In the genomic region with DNA sequence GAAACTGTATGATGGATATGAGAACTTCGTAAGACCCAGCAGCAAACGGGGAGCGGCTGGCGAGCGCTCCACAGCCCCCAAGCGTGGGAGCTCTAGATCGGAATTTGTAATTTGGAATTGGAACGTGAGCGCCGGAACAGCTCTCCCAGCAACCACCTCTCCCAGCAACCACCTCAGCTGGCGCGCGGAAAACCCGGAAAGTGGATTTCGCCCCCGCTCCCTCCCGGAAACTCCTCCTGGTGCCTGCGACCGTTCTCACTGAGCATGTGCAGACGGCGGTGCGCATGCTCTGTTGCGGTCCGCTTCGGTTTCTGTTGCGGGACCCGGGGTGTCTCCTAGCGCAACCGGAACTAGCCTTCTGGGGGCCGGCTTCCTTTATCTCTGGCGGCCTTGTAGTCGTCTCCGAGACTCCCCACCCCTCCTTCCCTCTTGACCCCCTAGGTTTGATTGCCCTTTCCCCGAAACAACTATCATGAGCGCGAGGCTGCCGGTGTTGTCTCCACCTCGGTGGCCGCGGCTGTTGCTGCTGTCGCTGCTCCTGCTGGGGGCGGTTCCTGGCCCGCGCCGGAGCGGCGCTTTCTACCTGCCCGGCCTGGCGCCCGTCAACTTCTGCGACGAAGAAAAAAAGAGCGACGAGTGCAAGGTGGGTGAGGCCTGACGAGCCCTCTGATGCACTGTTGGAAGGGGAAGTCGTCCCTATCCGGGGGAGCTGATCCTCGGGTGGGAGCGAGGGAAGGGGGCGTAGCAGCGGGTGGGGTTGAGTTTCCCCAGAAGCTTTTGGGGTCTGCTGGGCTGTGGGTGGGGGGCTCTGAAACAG, we compare ENCODE assay signal across 1 cellular context.
TF ChIP-seq lines count a peak whose summit lies in the region.

Gene TM9SF2 (plus strand): TSS at position 338 of the 817 bp plus-strand sequence. CDS start 135 bp downstream, at position 473.

TF ChIP-seq in K562, 482 proteins besides CTCF, POLR2A, EP300 and RAD21 (continued from another document and continues in another):
- TF ChIP-seq PRDM10 (IDR thresholded peaks at IDR 0.05; ENCODE audit: partially characterized antibody): peak; percentile 57
- TF ChIP-seq NFATC3 (IDR thresholded peaks at IDR 0.05): no peak
- TF ChIP-seq EZH2 (IDR thresholded peaks at IDR 0.05; ENCODE audit: borderline replicate concordance, low read depth, low read length): no peak
- no peak for TF ChIP-seq SIX5 (IDR thresholded peaks at IDR 0.05; ENCODE audit: borderline replicate concordance in 1 of 2, insufficient read depth in 1 of 2, low read depth in 1 of 2, low read length in 2 of 2)
- TF ChIP-seq SMARCE1 (IDR thresholded peaks at IDR 0.05): no peak
- peak; percentile 49; the same call in 1 of the 2 replicates for TF ChIP-seq SOX6 (IDR thresholded peaks at IDR 0.05)
- no peak for TF ChIP-seq KLF16 (IDR thresholded peaks at IDR 0.05)
- TF ChIP-seq HMGN3 (IDR thresholded peaks at IDR 0.05; ENCODE audit: borderline replicate concordance, extremely low read depth, insufficient read length, low read depth, low read length): peak; percentile 42
- TF ChIP-seq ZNF589 (CRISPR knock-in tag; IDR thresholded peaks at IDR 0.05; ENCODE audit: low read depth): no peak
- no peak for TF ChIP-seq ZNF75A (CRISPR knock-in tag; IDR thresholded peaks at IDR 0.05)
- TF ChIP-seq ZNF280A (IDR thresholded peaks at IDR 0.05; ENCODE audit: low read depth, partially characterized antibody): no peak
- TF ChIP-seq MBD2 (IDR thresholded peaks at IDR 0.05; ENCODE audit: borderline replicate concordance, low read depth): no peak
- TF ChIP-seq ZNF263 (CRISPR knock-in tag; IDR thresholded peaks at IDR 0.05; ENCODE audit: borderline replicate concordance): no peak; the same call in 1 of the 2 replicates
- no peak for TF ChIP-seq PYGO2 (tag; IDR thresholded peaks at IDR 0.05)
- TF ChIP-seq, protein P1, sequence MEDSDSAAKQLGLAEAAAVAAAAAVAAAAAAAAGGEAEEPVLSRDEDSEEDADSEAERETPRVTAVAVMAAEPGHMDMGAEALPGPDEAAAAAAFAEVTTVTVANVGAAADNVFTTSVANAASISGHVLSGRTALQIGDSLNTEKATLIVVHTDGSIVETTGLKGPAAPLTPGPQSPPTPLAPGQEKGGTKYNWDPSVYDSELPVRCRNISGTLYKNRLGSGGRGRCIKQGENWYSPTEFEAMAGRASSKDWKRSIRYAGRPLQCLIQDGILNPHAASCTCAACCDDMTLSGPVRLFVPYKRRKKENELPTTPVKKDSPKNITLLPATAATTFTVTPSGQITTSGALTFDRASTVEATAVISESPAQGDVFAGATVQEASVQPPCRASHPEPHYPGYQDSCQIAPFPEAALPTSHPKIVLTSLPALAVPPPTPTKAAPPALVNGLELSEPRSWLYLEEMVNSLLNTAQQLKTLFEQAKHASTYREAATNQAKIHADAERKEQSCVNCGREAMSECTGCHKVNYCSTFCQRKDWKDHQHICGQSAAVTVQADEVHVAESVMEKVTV (CRISPR knock-in tag; IDR thresholded peaks at IDR 0.05): no peak
- TF ChIP-seq KDM4B (IDR thresholded peaks at IDR 0.05; ENCODE audit: borderline replicate concordance in 2 of 2, low read depth in 1 of 2): no peak
- peak; percentile 78; the same call in 1 of the 2 replicates for TF ChIP-seq TOE1 (IDR thresholded peaks at IDR 0.05; ENCODE audit: borderline replicate concordance)
- TF ChIP-seq TOE1 (CRISPR knock-in tag; IDR thresholded peaks at IDR 0.05; ENCODE audit: borderline replicate concordance, low read depth): no peak; the same call in 1 of the 2 replicates
- TF ChIP-seq, protein P2, sequence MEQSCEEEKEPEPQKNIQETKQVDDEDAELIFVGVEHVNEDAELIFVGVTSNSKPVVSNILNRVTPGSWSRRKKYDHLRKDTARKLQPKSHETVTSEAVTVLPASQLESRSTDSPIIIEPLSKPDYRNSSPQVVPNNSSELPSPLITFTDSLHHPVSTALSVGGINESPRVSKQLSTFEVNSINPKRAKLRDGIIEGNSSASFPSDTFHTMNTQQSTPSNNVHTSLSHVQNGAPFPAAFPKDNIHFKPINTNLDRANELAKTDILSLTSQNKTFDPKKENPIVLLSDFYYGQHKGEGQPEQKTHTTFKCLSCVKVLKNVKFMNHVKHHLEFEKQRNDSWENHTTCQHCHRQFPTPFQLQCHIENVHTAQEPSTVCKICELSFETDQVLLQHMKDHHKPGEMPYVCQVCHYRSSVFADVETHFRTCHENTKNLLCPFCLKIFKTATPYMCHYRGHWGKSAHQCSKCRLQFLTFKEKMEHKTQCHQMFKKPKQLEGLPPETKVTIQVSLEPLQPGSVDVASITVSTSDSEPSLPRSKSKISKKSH (CRISPR knock-in tag; IDR thresholded peaks at IDR 0.05): no peak
- TF ChIP-seq ZNF76 (CRISPR knock-in tag; IDR thresholded peaks at IDR 0.05; ENCODE audit: borderline replicate concordance): no peak
- TF ChIP-seq RB1 (IDR thresholded peaks at IDR 0.05; ENCODE audit: low read depth): peak; percentile 43; the same call in 1 of the 2 replicates
- peak; percentile 32; the same call in 1 of the 2 replicates for TF ChIP-seq POLR2AphosphoS5 (IDR thresholded peaks at IDR 0.05; ENCODE audit: control insufficient read depth, insufficient read depth, low read depth, low read length)
- TF ChIP-seq MCM7 (IDR thresholded peaks at IDR 0.05): no peak
- no peak for TF ChIP-seq SNRNP70 (optimal IDR thresholded peaks at IDR 0.05; ENCODE audit: low read depth, low read length)
- TF ChIP-seq TRIM24 (IDR thresholded peaks at IDR 0.05): no peak
- TF ChIP-seq FOXK1 (CRISPR knock-in tag; IDR thresholded peaks at IDR 0.05; ENCODE audit: borderline replicate concordance): peak; percentile 43; the same call in 1 of the 2 replicates
- TF ChIP-seq CHD4 (IDR thresholded peaks at IDR 0.05; ENCODE audit: insufficient read depth, insufficient replicate concordance, low read depth, low read length, poor library complexity, severe bottlenecking): no peak
- no peak for TF ChIP-seq FOXJ3 (CRISPR knock-in tag; IDR thresholded peaks at IDR 0.05)
- TF ChIP-seq NRF1 (conservative IDR thresholded peaks at IDR 0.05 in 1 of 2, IDR thresholded peaks at IDR 0.05 in 1 of 2): peak; percentile 96
- no peak for TF ChIP-seq CSDE1 (IDR thresholded peaks at IDR 0.05)
- no peak for TF ChIP-seq CBFA2T2 (conservative IDR thresholded peaks at IDR 0.05)
- TF ChIP-seq ATF1 (CRISPR knock-in tag; IDR thresholded peaks at IDR 0.05): no peak
- TF ChIP-seq ATF1 (tag; IDR thresholded peaks at IDR 0.05): peak; percentile 8
- no peak for TF ChIP-seq CEBPB (tag; IDR thresholded peaks at IDR 0.05)
- no peak for TF ChIP-seq HIVEP1 (CRISPR knock-in tag; IDR thresholded peaks at IDR 0.05)
- TF ChIP-seq TBL1XR1 (IDR thresholded peaks at IDR 0.05; ENCODE audit: low read length in 2 of 2): no peak
- peak; percentile 81 for TF ChIP-seq EP400 (IDR thresholded peaks at IDR 0.05)
- TF ChIP-seq NCOA1 (IDR thresholded peaks at IDR 0.05; ENCODE audit: low read depth): no peak; the same call in 1 of the 2 replicates
- TF ChIP-seq RBM39 (optimal IDR thresholded peaks at IDR 0.05; ENCODE audit: low read depth, low read length): no peak
- TF ChIP-seq ASH1L (IDR thresholded peaks at IDR 0.05; ENCODE audit: borderline replicate concordance, low read depth, partially characterized antibody): no peak
- no peak for TF ChIP-seq SAFB (IDR thresholded peaks at IDR 0.05; ENCODE audit: borderline replicate concordance, low read depth, low read length)
- TF ChIP-seq FUS (optimal IDR thresholded peaks at IDR 0.05; ENCODE audit: low read depth, low read length): no peak
- TF ChIP-seq, protein P3, sequence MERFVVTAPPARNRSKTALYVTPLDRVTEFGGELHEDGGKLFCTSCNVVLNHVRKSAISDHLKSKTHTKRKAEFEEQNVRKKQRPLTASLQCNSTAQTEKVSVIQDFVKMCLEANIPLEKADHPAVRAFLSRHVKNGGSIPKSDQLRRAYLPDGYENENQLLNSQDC (CRISPR knock-in tag; IDR thresholded peaks at IDR 0.05): no peak
- no peak for TF ChIP-seq ZNF217 (CRISPR knock-in tag; IDR thresholded peaks at IDR 0.05)
- TF ChIP-seq RFX5 (IDR thresholded peaks at IDR 0.05; ENCODE audit: low read depth, low read length): peak; percentile 31; the same call in 1 of the 2 replicates
- no peak for TF ChIP-seq ZNF253 (CRISPR knock-in tag; conservative IDR thresholded peaks at IDR 0.05)
- TF ChIP-seq CC2D1A (IDR thresholded peaks at IDR 0.05): no peak
- peak in 1 of 2 experiments; percentile 59 for TF ChIP-seq AFF1 (IDR thresholded peaks at IDR 0.05; ENCODE audit: low read depth in 1 of 2, partially characterized antibody in 2 of 2)
- TF ChIP-seq, protein P4, sequence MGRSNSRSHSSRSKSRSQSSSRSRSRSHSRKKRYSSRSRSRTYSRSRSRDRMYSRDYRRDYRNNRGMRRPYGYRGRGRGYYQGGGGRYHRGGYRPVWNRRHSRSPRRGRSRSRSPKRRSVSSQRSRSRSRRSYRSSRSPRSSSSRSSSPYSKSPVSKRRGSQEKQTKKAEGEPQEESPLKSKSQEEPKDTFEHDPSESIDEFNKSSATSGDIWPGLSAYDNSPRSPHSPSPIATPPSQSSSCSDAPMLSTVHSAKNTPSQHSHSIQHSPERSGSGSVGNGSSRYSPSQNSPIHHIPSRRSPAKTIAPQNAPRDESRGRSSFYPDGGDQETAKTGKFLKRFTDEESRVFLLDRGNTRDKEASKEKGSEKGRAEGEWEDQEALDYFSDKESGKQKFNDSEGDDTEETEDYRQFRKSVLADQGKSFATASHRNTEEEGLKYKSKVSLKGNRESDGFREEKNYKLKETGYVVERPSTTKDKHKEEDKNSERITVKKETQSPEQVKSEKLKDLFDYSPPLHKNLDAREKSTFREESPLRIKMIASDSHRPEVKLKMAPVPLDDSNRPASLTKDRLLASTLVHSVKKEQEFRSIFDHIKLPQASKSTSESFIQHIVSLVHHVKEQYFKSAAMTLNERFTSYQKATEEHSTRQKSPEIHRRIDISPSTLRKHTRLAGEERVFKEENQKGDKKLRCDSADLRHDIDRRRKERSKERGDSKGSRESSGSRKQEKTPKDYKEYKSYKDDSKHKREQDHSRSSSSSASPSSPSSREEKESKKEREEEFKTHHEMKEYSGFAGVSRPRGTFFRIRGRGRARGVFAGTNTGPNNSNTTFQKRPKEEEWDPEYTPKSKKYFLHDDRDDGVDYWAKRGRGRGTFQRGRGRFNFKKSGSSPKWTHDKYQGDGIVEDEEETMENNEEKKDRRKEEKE (IDR thresholded peaks at IDR 0.05; ENCODE audit: borderline replicate concordance in 1 of 2, control insufficient read depth in 1 of 2, low read depth in 2 of 2, low read length in 1 of 2): no peak
- peak; percentile 92 for TF ChIP-seq RBFOX2 (IDR thresholded peaks at IDR 0.05; ENCODE audit: low read depth, low read length)
- TF ChIP-seq ZNF696 (CRISPR knock-in tag; conservative IDR thresholded peaks at IDR 0.05): no peak
